ENCODE assay signal across 8 cellular contexts in the genomic region with DNA sequence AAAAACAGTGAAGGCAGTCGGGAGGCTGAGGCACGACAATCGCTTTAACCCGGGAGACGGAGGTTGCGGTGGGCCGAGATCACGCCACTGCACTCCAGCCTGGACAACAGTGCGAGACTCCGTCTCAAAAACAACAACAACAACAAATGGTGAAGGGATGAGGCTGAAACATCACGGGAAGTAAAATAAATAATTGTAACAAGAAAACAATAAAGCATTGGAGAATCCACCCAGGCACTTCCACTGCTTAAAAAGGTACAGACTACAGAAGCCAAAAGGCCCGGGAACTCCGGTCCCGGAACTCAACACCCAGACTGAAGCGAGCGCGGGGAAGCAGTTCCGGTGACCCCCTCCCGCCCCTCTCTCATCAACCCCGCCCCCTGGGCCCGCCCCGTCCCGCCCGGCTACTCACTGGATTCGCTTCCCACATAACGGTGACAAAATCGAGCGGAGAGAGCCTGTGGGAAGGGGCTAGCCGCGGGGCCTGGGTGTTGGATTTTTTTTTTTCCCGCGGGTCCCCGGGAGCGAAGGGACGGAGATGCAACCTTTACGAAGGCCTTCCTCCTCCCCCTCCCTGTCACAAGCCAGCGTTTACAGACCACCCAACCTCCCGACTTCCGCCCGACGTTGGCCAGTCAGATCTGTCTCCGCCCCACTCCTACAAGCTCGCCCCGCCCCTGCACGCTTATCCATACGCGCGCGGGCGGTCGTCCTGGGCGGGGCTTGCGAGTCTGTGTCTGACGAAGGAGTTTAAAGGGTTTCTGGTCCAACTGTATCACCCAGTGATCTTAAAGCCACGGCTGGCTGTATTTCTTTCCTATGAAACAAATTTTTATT. TPM values are rescaled to one million over a fixed set of nuclear protein-coding genes. Genes with fewer than 3 reads are reported as not detected.
A peak's percentile ranks its signal among the peaks of the same experiment; 100 is the strongest.
DNase-seq lines count a peak whose midpoint lies in the region; ATAC-seq, FAIRE-seq and TF ChIP-seq lines count a peak whose summit lies in the region.

A gene with protein sequence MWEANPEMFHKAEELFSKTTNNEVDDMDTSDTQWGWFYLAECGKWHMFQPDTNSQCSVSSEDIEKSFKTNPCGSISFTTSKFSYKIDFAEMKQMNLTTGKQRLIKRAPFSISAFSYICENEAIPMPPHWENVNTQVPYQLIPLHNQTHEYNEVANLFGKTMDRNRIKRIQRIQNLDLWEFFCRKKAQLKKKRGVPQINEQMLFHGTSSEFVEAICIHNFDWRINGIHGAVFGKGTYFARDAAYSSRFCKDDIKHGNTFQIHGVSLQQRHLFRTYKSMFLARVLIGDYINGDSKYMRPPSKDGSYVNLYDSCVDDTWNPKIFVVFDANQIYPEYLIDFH (minus strand): TSS at position 600 of the 837 bp plus-strand sequence. CDS start 170 bp downstream, at position 430.

- no peak for TF ChIP-seq CTCF in D721Med (IDR thresholded peaks at IDR 0.05; ENCODE audit: insufficient read depth, missing control alignments)
- no peak for TF ChIP-seq CTCF in mucosa of descending colon (IDR thresholded peaks at IDR 0.05)

- H3K4me1 ChIP-seq in mucosa of descending colon (ENCODE audit: low read depth) = peaks cover 19% of the 10 kb centered on the region

- H3K4me3 ChIP-seq in mucosa of descending colon = peak within 1 kb of the TSS; percentile 45

- H3K36me3 ChIP-seq in mucosa of descending colon (ENCODE audit: low read depth) = no peaks in the 10 kb centered on the region

- ATAC-seq in GM21526 (IDR thresholded peaks at IDR 0.05; ENCODE audit: low FRiP score, unreplicated experiment) (peak; percentile 89), mucosa of descending colon (peak; percentile 99)

- no peak for FAIRE-seq in D721Med (lab: Jason Lieb, UNC)

- no peaks in the 10 kb centered on the region for H3K9me3 ChIP-seq in mucosa of descending colon

- intact Hi-C loops in mucosa of descending colon (cut with DNase I, micrococcal nuclease) = loop anchor here in 1 of 2 donors (10.0 kb wide), 1 partner anchor 412 kb away; no protein-coding TSS in a partner anchor

- DNase-seq in D721Med (ENCODE audit: insufficient read length, low spot score) (peak; percentile 67), HuH-7.5 (ENCODE audit: low spot score) (peak; percentile 68), OCI-M1 (lab: John Stamatoyannopoulos, UW) (peak; percentile 98), activated T-cell treated with anti-CD3 and anti-CD28 coated beads for 24 hours (ENCODE audit: low read depth) (peak; percentile 96), epidermal melanocyte (ENCODE audit: insufficient read length, low spot score) (peak; percentile 87), mucosa of descending colon (peak; percentile 98 to 99 (median 99))
- peak; percentile 96 for DNase-seq in stimulated activated CD8-positive, alpha-beta memory T cell treated with anti-CD3 and anti-CD28 coated beads, Interleukin-4, amount 100 ng/mL, for 24 hours (ENCODE audit: low read depth)

RNA-seq across cellular contexts. Expression of the gene that starts here (rescaled TPM):
- 10 to 100 TPM in 1 of 3 donors, 1 to 10 TPM in 2; 8.5 to 12.4 (median 9.5) TPM for total RNA-seq in mucosa of descending colon

Comparison
In these comparisons a context has a peak if more than half of its experiments do, and no peak if none do; other contexts are left out.
1. Peak in every context shown above with its lines: DNase-seq, ATAC-seq and H3K4me3 ChIP-seq.